Comparison of ENCODE assay signal across 1 cellular context in the genomic region with DNA sequence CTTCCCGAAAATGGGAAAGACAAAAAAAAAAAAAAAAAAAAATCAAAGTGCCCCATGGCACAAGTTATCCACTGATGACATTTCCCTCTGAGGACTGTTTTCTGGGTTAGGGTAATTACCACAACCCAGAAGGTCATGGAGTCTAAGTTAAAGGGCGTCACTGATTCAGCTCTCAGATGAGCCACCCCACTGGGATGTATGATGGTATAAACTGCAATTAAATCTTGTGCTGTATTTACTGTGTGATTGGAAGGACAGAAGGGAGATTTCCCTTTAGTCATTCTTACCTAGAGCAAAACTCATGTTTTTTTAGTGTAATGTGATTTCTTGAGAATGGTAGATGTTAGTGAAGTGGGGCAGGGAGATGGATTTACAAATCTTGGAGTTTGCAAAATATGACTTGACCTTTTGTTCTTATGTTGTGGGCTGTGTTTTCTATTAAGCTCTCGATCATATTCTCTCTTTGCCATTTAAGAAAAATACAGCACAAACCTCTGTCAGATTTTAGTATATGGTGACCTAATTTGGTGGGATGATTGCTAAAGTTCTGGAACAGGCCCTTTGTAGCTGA.
TF ChIP-seq lines count a peak whose summit lies in the region.

No MANE protein-coding gene starts in this region.

TF ChIP-seq in HEK293, 187 proteins besides CTCF, POLR2A, EP300 and RAD21 (continued from another document):
- TF ChIP-seq, protein P1, sequence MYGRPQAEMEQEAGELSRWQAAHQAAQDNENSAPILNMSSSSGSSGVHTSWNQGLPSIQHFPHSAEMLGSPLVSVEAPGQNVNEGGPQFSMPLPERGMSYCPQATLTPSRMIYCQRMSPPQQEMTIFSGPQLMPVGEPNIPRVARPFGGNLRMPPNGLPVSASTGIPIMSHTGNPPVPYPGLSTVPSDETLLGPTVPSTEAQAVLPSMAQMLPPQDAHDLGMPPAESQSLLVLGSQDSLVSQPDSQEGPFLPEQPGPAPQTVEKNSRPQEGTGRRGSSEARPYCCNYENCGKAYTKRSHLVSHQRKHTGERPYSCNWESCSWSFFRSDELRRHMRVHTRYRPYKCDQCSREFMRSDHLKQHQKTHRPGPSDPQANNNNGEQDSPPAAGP (tag by site-specific recombination; IDR thresholded peaks at IDR 0.05): no peak
- TF ChIP-seq ZNF341 (tag by site-specific recombination; IDR thresholded peaks at IDR 0.05; ENCODE audit: low read depth) (no peak), ZBTB48 (tag by site-specific recombination; IDR thresholded peaks at IDR 0.05) (no peak), ZNF433 (tag by site-specific recombination; IDR thresholded peaks at IDR 0.05; ENCODE audit: low read depth) (no peak), ZBTB21 (tag by site-specific recombination; IDR thresholded peaks at IDR 0.05) (0 out of 2 replicates have a peak, but pooled peaks have one; percentile 38), ZNF16 (tag by site-specific recombination; IDR thresholded peaks at IDR 0.05; ENCODE audit: low read depth) (no peak), TCF7L2 (IDR thresholded peaks at IDR 0.05; ENCODE audit: borderline replicate concordance, low read depth, low read length) (no peak), ZNF837 (tag by site-specific recombination; IDR thresholded peaks at IDR 0.05) (no peak), YY1 (tag by site-specific recombination; IDR thresholded peaks at IDR 0.05) (no peak), PRDM10 (tag by site-specific recombination; IDR thresholded peaks at IDR 0.05) (peak; percentile 93), ZFHX2 (tag by site-specific recombination; conservative IDR thresholded peaks at IDR 0.05) (no peak), ZNF404 (tag by site-specific recombination; IDR thresholded peaks at IDR 0.05) (no peak), ZEB2 (tag by site-specific recombination; IDR thresholded peaks at IDR 0.05) (peak; percentile 82), ZNF169 (tag by site-specific recombination; IDR thresholded peaks at IDR 0.05) (no peak), ZNF18 (tag by site-specific recombination; IDR thresholded peaks at IDR 0.05) (no peak), KLF1 (tag by site-specific recombination; IDR thresholded peaks at IDR 0.05) (no peak), ZNF214 (tag by site-specific recombination; IDR thresholded peaks at IDR 0.05; ENCODE audit: borderline replicate concordance) (no peak), ZBTB7A (tag by site-specific recombination; IDR thresholded peaks at IDR 0.05; ENCODE audit: low read depth) (no peak), KLF7 (tag by site-specific recombination; IDR thresholded peaks at IDR 0.05; ENCODE audit: borderline replicate concordance) (no peak; the same call in 1 of the 2 replicates), HOXA7 (CRISPR knock-in tag; IDR thresholded peaks at IDR 0.05; ENCODE audit: borderline replicate concordance) (no peak), WT1 (tag by site-specific recombination; IDR thresholded peaks at IDR 0.05) (peak; percentile 43; the same call in 1 of the 2 replicates), ZSCAN30 (tag by site-specific recombination; IDR thresholded peaks at IDR 0.05) (no peak)
- TF ChIP-seq, protein P2, sequence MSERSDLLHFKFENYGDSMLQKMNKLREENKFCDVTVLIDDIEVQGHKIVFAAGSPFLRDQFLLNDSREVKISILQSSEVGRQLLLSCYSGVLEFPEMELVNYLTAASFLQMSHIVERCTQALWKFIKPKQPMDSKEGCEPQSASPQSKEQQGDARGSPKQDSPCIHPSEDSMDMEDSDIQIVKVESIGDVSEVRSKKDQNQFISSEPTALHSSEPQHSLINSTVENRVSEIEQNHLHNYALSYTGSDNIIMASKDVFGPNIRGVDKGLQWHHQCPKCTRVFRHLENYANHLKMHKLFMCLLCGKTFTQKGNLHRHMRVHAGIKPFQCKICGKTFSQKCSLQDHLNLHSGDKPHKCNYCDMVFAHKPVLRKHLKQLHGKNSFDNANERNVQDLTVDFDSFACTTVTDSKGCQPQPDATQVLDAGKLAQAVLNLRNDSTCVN (tag by site-specific recombination; optimal IDR thresholded peaks at IDR 0.05): no peak
- TF ChIP-seq, protein P3, sequence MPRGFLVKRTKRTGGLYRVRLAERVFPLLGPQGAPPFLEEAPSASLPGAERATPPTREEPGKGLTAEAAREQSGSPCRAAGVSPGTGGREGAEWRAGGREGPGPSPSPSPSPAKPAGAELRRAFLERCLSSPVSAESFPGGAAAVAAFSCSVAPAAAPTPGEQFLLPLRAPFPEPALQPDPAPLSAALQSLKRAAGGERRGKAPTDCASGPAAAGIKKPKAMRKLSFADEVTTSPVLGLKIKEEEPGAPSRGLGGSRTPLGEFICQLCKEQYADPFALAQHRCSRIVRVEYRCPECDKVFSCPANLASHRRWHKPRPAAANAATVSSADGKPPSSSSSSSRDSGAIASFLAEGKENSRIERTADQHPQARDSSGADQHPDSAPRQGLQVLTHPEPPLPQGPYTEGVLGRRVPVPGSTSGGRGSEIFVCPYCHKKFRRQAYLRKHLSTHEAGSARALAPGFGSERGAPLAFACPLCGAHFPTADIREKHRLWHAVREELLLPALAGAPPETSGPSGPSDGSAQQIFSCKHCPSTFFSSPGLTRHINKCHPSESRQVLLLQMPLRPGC (tag by site-specific recombination; IDR thresholded peaks at IDR 0.05): 0 out of 2 replicates have a peak, but pooled peaks have one; percentile 53
- TF ChIP-seq, protein P4, sequence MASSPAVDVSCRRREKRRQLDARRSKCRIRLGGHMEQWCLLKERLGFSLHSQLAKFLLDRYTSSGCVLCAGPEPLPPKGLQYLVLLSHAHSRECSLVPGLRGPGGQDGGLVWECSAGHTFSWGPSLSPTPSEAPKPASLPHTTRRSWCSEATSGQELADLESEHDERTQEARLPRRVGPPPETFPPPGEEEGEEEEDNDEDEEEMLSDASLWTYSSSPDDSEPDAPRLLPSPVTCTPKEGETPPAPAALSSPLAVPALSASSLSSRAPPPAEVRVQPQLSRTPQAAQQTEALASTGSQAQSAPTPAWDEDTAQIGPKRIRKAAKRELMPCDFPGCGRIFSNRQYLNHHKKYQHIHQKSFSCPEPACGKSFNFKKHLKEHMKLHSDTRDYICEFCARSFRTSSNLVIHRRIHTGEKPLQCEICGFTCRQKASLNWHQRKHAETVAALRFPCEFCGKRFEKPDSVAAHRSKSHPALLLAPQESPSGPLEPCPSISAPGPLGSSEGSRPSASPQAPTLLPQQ (tag by site-specific recombination; IDR thresholded peaks at IDR 0.05): no peak
- TF ChIP-seq, protein P5, sequence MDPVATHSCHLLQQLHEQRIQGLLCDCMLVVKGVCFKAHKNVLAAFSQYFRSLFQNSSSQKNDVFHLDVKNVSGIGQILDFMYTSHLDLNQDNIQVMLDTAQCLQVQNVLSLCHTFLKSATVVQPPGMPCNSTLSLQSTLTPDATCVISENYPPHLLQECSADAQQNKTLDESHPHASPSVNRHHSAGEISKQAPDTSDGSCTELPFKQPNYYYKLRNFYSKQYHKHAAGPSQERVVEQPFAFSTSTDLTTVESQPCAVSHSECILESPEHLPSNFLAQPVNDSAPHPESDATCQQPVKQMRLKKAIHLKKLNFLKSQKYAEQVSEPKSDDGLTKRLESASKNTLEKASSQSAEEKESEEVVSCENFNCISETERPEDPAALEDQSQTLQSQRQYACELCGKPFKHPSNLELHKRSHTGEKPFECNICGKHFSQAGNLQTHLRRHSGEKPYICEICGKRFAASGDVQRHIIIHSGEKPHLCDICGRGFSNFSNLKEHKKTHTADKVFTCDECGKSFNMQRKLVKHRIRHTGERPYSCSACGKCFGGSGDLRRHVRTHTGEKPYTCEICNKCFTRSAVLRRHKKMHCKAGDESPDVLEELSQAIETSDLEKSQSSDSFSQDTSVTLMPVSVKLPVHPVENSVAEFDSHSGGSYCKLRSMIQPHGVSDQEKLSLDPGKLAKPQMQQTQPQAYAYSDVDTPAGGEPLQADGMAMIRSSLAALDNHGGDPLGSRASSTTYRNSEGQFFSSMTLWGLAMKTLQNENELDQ (tag by site-specific recombination; IDR thresholded peaks at IDR 0.05; ENCODE audit: low read depth): no peak
